In the genomic region with DNA sequence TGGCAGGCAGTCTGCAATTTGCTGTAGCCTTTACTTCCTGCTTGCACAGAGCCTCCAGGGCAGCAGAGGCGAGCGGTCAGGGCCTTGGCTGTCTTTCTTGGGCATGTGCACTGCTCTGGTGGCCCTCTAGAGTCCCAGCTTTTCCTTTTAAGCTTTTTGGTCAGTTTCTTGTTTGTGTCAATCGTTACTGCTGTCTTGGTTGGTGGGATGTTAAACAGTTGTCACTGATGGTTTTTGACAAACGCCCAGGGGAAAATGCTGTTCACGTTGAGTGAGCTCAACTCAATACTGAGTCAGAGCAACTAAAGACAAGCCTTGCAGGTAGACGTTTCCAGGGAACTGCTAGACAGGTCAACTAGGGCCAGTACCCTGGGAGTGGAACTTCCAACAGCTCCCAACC, we compare ENCODE assay signal across 23 cellular contexts. TPM values are rescaled to one million over a fixed set of nuclear protein-coding genes. Genes with fewer than 3 reads are reported as not detected.
DNase-seq lines count a peak whose midpoint lies in the region; ATAC-seq, FAIRE-seq and TF ChIP-seq lines count a peak whose summit lies in the region.
"Had no signal": no experiment of that assay in that cellular context is flagged by ENCODE, and none has a peak within 500 bp of the region (broad histone marks: within the 10 kb centered on the region; RNA-seq: fewer than 3 reads in every experiment).

No MANE protein-coding gene starts in this region.

- H3K4me3 ChIP-seq in small intestine (ENCODE audit: low read depth in 1 of 2, low read length in 2 of 2), result no peak overlapping the region
- H3K4me3 ChIP-seq: A549, skin epidermis had no signal

- CTCF ChIA-PET in activated CD8-positive, alpha-beta T cell treated with anti-CD3 and anti-CD28 coated beads for 36 hours (lab: Charles Lee), result interaction anchor here (0.7 to 5.5 kb wide), 4 partner anchors 10 to 40 kb away, joined by 3 to 38 read pairs (median 5); no protein-coding TSS in a partner anchor
- CTCF ChIA-PET in activated CD8-positive, alpha-beta T cell treated with anti-CD3 and anti-CD28 coated beads, Interleukin-2, amount 10 ng/mL, durations not matched to agents 7 days and 5 days (lab: Charles Lee), result interaction anchor here (1.5 to 7.6 kb wide), 4 partner anchors 13 to 57 kb away, joined by 3 to 44 read pairs (median 26); partner anchors contain the start of gene ORAI2
- CTCF ChIA-PET in T-cell (lab: Charles Lee), result interaction anchor here in 1 of 2 donors (0.6 kb wide), 1 partner anchor 15 kb away, joined by 6 read pairs; no protein-coding TSS in a partner anchor

- H3K9me3 Mint-ChIP-seq in activated CD8-positive, alpha-beta T cell treated with anti-CD3 and anti-CD28 coated beads for 36 hours, result peaks cover 2% of the 10 kb centered on the region
- H3K9me3 Mint-ChIP-seq in activated CD8-positive, alpha-beta T cell treated with anti-CD3 and anti-CD28 coated beads, Interleukin-2, amount 10 ng/mL, durations not matched to agents 7 days and 5 days (ENCODE audit: insufficient read depth), result no peaks in the 10 kb centered on the region
- H3K9me3 Mint-ChIP-seq in T-cell, result no peaks in the 10 kb centered on the region

- H3K36me3 ChIP-seq in small intestine (ENCODE audit: control insufficient read depth in 2 of 2, insufficient read depth in 2 of 2, low read length in 2 of 2), result peaks cover 17 to 22% of the 10 kb centered on the region in 2 donors

- no peaks in the 10 kb centered on the region for H3K9me3 ChIP-seq in small intestine (ENCODE audit: control insufficient read depth, low read depth)
- H3K9me3 ChIP-seq: A549 had no signal

- H3K27me3 ChIP-seq in small intestine (ENCODE audit: control insufficient read depth in 2 of 2, insufficient read depth in 2 of 2, low read length in 2 of 2), result no peaks in the 10 kb centered on the region

- H3K4me1 Mint-ChIP-seq in activated CD8-positive, alpha-beta T cell treated with anti-CD3 and anti-CD28 coated beads for 36 hours (ENCODE audit: low read depth), result peaks cover 4% of the 10 kb centered on the region
- peaks cover 28% of the 10 kb centered on the region for H3K4me1 Mint-ChIP-seq in activated CD8-positive, alpha-beta T cell treated with anti-CD3 and anti-CD28 coated beads, Interleukin-2, amount 10 ng/mL, durations not matched to agents 7 days and 5 days (ENCODE audit: low read depth)
- peaks cover 7 to 32% (median 16%) of the 10 kb centered on the region in 3 donors for H3K4me1 Mint-ChIP-seq in T-cell
- H3K4me1 Mint-ChIP-seq: nephron progenitor cell had no signal

- no peak overlapping the region for H3K4me3 Mint-ChIP-seq in activated CD8-positive, alpha-beta T cell treated with anti-CD3 and anti-CD28 coated beads for 36 hours
- no peak overlapping the region for H3K4me3 Mint-ChIP-seq in activated CD8-positive, alpha-beta T cell treated with anti-CD3 and anti-CD28 coated beads, Interleukin-2, amount 10 ng/mL, durations not matched to agents 7 days and 5 days
- H3K4me3 Mint-ChIP-seq in T-cell, result no peak overlapping the region
- H3K4me3 Mint-ChIP-seq: activated CD8-positive, alpha-beta memory T cell treated with anti-CD3 and anti-CD28 coated beads, Interleukin-2, amount 10 ng/mL, durations not matched to agents 7 days and 5 days; nephron progenitor cell had no signal

- H3K27me3 Mint-ChIP-seq in activated CD8-positive, alpha-beta T cell treated with anti-CD3 and anti-CD28 coated beads for 36 hours, result no peaks in the 10 kb centered on the region
- H3K27me3 Mint-ChIP-seq in activated CD8-positive, alpha-beta T cell treated with anti-CD3 and anti-CD28 coated beads, Interleukin-2, amount 10 ng/mL, durations not matched to agents 7 days and 5 days (ENCODE audit: low read depth), result no peaks in the 10 kb centered on the region
- H3K27me3 Mint-ChIP-seq in T-cell, result no peaks in the 10 kb centered on the region
- H3K27me3 Mint-ChIP-seq: activated CD8-positive, alpha-beta memory T cell treated with anti-CD3 and anti-CD28 coated beads, Interleukin-2, amount 10 ng/mL, durations not matched to agents 7 days and 5 days; progenitor cell of endocrine pancreas had no signal

- peaks cover 66% of the 10 kb centered on the region for H3K36me3 Mint-ChIP-seq in activated CD8-positive, alpha-beta T cell treated with anti-CD3 and anti-CD28 coated beads for 36 hours (ENCODE audit: low read depth)
- H3K36me3 Mint-ChIP-seq in activated CD8-positive, alpha-beta T cell treated with anti-CD3 and anti-CD28 coated beads, Interleukin-2, amount 10 ng/mL, durations not matched to agents 7 days and 5 days (ENCODE audit: low read depth), result peaks cover 66% of the 10 kb centered on the region
- H3K36me3 Mint-ChIP-seq in T-cell, result peaks cover 51% of the 10 kb centered on the region

- no peak for ATAC-seq in activated CD8-positive, alpha-beta T cell treated with anti-CD3 and anti-CD28 coated beads for 36 hours
- no peak for ATAC-seq in activated CD8-positive, alpha-beta T cell treated with anti-CD3 and anti-CD28 coated beads, Interleukin-2, amount 10 ng/mL, durations not matched to agents 7 days and 5 days
- ATAC-seq in T-cell (replicated peaks in 1 of 4), result no peak
- ATAC-seq: A549; activated CD4-positive, CD25-positive, alpha-beta regulatory T cell treated with anti-CD3 and anti-CD28 coated beads, Interleukin-2, amount 50 U/mL, for 24 hours; activated CD8-positive, alpha-beta memory T cell treated with anti-CD3 and anti-CD28 coated beads, Interleukin-2, amount 10 ng/mL, durations not matched to agents 7 days and 5 days; left lobe of liver had no signal

- no peak for FAIRE-seq in small intestine (lab: Jason Lieb, UNC)
- FAIRE-seq: A549, GM18507, urothelium cell line had no signal

- intact Hi-C loops in activated CD8-positive, alpha-beta T cell treated with anti-CD3 and anti-CD28 coated beads for 36 hours (cut with micrococcal nuclease), result loop anchor here (5.0 kb wide), 1 partner anchor 52 kb away; the partner anchor contains the start of genes ALKBH4 and LRWD1

- no peak overlapping the region for H3K27ac ChIP-seq in small intestine (ENCODE audit: low read depth in 1 of 2, low read length in 1 of 2)
- H3K27ac ChIP-seq: A549, C4-2B, skin epidermis had no signal

- POLR2A ChIA-PET in activated CD8-positive, alpha-beta T cell treated with anti-CD3 and anti-CD28 coated beads for 36 hours (lab: Charles Lee), result interaction anchor here (1.1 to 13.4 kb wide), 3 partner anchors 10 to 28 kb away, joined by 3 to 147 read pairs (median 8); partner anchors contain the start of gene ORAI2
- POLR2A ChIA-PET in activated CD8-positive, alpha-beta T cell treated with anti-CD3 and anti-CD28 coated beads, Interleukin-2, amount 10 ng/mL, durations not matched to agents 7 days and 5 days (lab: Charles Lee), result interaction anchor here (1.1 to 1.4 kb wide), 2 partner anchors 8 to 14 kb away, joined by 3 to 5 read pairs; partner anchors contain the start of gene PRKRIP1
- POLR2A ChIA-PET in T-cell (lab: Charles Lee), result interaction anchor here in 1 of 2 donors (0.6 kb wide), 1 partner anchor 56 kb away, joined by 6 read pairs; no protein-coding TSS in a partner anchor

- no peak for DNase-seq in activated CD8-positive, alpha-beta T cell treated with anti-CD3 and anti-CD28 coated beads for 36 hours
- no peak for DNase-seq in activated CD8-positive, alpha-beta T cell treated with anti-CD3 and anti-CD28 coated beads, Interleukin-2, amount 10 ng/mL, durations not matched to agents 7 days and 5 days
- DNase-seq in T-cell (no peak), renal cortical epithelial cell (ENCODE audit: low read depth) (peak; percentile 35), cortex of kidney (lab: John Stamatoyannopoulos, UW) (no peak), small intestine (no peak)
- DNase-seq: activated CD8-positive, alpha-beta memory T cell treated with anti-CD3 and anti-CD28 coated beads, Interleukin-2, amount 10 ng/mL, durations not matched to agents 7 days and 5 days; amygdala; H7; head of caudate nucleus; NCI-H2171 treated with DMSO at 0.1 percent for 48 hours; NCI-H526; nephron progenitor cell had no signal

- TF ChIP-seq CTCF in activated CD8-positive, alpha-beta T cell treated with anti-CD3 and anti-CD28 coated beads for 36 hours (IDR thresholded peaks at IDR 0.05), result no peak

- 73 to 78% (median 77%) methylated on average over 6 of the region's 6 CpGs for WGBS in small intestine, 3 donors

- peak overlapping the region; percentile 24 for H3K27ac Mint-ChIP-seq in activated CD8-positive, alpha-beta T cell treated with anti-CD3 and anti-CD28 coated beads for 36 hours
- H3K27ac Mint-ChIP-seq in activated CD8-positive, alpha-beta T cell treated with anti-CD3 and anti-CD28 coated beads, Interleukin-2, amount 10 ng/mL, durations not matched to agents 7 days and 5 days, result no peak overlapping the region
- peak overlapping the region; percentile 42 to 69 for H3K27ac Mint-ChIP-seq in T-cell
- H3K27ac Mint-ChIP-seq: activated T-helper 2 cell treated with anti-CD3 and anti-CD28 coated beads, Interferon-gamma antibody, Interleukin-2, Interleukin-4, amounts not matched to agents 10 μg/mL and 5 μg/mL and 100 μg/mL, durations not matched to agents 14 hours and 24 hours and 36 hours; nephron progenitor cell; progenitor cell of endocrine pancreas had no signal

- H3K4me1 ChIP-seq in small intestine (ENCODE audit: control insufficient read depth in 2 of 2, insufficient read depth in 1 of 2, low read depth in 1 of 2, low read length in 1 of 2), result no peaks in the 10 kb centered on the region
- H3K4me1 ChIP-seq: A549 had no signal

RNA-seq across cellular contexts. Expression of gene PRKRIP1, which starts 14.0 kb away (rescaled TPM):
- 10 to 100 TPM; 29.8 to 33.6 TPM for total RNA-seq in activated CD8-positive, alpha-beta T cell treated with anti-CD3 and anti-CD28 coated beads for 36 hours
- total RNA-seq in activated CD8-positive, alpha-beta T cell treated with anti-CD3 and anti-CD28 coated beads, Interleukin-2, amount 10 ng/mL, durations not matched to agents 7 days and 5 days, result 10 to 100 TPM; 26.8 to 28.1 TPM
- total RNA-seq in T-cell (10 to 100 TPM; 37.1 to 56.2 (median 48.3) TPM), renal cortical epithelial cell (25.4 and 26.1 TPM in 2 replicates)
- 10 to 100 TPM; 17.5 to 21.5 (median 18.6) TPM for polyA plus RNA-seq in small intestine

RNA-seq across cellular contexts. Expression of gene ORAI2, which starts 23.3 kb away (rescaled TPM):
- 10 to 100 TPM; 29.4 to 35.8 TPM for total RNA-seq in activated CD8-positive, alpha-beta T cell treated with anti-CD3 and anti-CD28 coated beads for 36 hours
- total RNA-seq in activated CD8-positive, alpha-beta T cell treated with anti-CD3 and anti-CD28 coated beads, Interleukin-2, amount 10 ng/mL, durations not matched to agents 7 days and 5 days, result 10 to 100 TPM; 72.5 to 72.8 TPM
- total RNA-seq in T-cell (10 to 100 TPM; 23.0 to 47.5 (median 37.8) TPM), renal cortical epithelial cell (43.2 and 138 TPM in 2 replicates)
- 1 to 10 TPM in 2 of 3 donors, under 1 TPM in 1; 0.89 to 8.8 (median 4.1) TPM for polyA plus RNA-seq in small intestine

RNA-seq across cellular contexts. Expression of gene SPDYE6, which starts 53.9 kb away (rescaled TPM):
- total RNA-seq in activated CD8-positive, alpha-beta T cell treated with anti-CD3 and anti-CD28 coated beads for 36 hours, result not detected
- total RNA-seq in activated CD8-positive, alpha-beta T cell treated with anti-CD3 and anti-CD28 coated beads, Interleukin-2, amount 10 ng/mL, durations not matched to agents 7 days and 5 days, result not detected
- not detected for total RNA-seq in T-cell
- not detected in 2 replicates for total RNA-seq in renal cortical epithelial cell
- polyA plus RNA-seq in small intestine, result under 1 TPM in 1 of 3 donors, not detected in 2; 0.09 TPM
- total RNA-seq: activated CD8-positive, alpha-beta memory T cell treated with anti-CD3 and anti-CD28 coated beads, Interleukin-2, amount 10 ng/mL, durations not matched to agents 7 days and 5 days; activated T-helper 2 cell treated with anti-CD3 and anti-CD28 coated beads, Interferon-gamma antibody, Interleukin-2, Interleukin-4, amounts not matched to agents 10 μg/mL and 5 μg/mL and 100 μg/mL, durations not matched to agents 14 hours and 24 hours and 36 hours; H7; left lobe of liver; progenitor cell of endocrine pancreas; subcutaneous adipose tissue had no signal
- polyA plus RNA-seq: A549 had no signal

RNA-seq across cellular contexts. Expression of gene ALKBH4, which starts 54.5 kb away (rescaled TPM):
- 1 to 10 TPM; 6.0 to 6.9 TPM for total RNA-seq in activated CD8-positive, alpha-beta T cell treated with anti-CD3 and anti-CD28 coated beads for 36 hours
- total RNA-seq in activated CD8-positive, alpha-beta T cell treated with anti-CD3 and anti-CD28 coated beads, Interleukin-2, amount 10 ng/mL, durations not matched to agents 7 days and 5 days, result 10 to 100 TPM; 10.8 to 11.1 TPM
- 10 to 100 TPM in 3 of 5 donors, 1 to 10 TPM in 2; 5.6 to 13.5 (median 12.2) TPM for total RNA-seq in T-cell
- total RNA-seq in renal cortical epithelial cell, result 9.9 and 26.6 TPM in 2 replicates
- polyA plus RNA-seq in small intestine, result 10 to 100 TPM in 1 of 3 donors, 1 to 10 TPM in 2; 6.7 to 10.1 (median 7.8) TPM

RNA-seq across cellular contexts. Expression of gene LRWD1, which starts 54.7 kb away (rescaled TPM):
- 10 to 100 TPM; 12.3 to 12.7 TPM for total RNA-seq in activated CD8-positive, alpha-beta T cell treated with anti-CD3 and anti-CD28 coated beads for 36 hours
- 10 to 100 TPM; 16.7 to 21.7 TPM for total RNA-seq in activated CD8-positive, alpha-beta T cell treated with anti-CD3 and anti-CD28 coated beads, Interleukin-2, amount 10 ng/mL, durations not matched to agents 7 days and 5 days
- total RNA-seq in T-cell, result 10 to 100 TPM; 14.0 to 29.0 (median 23.9) TPM
- 26.2 and 29.5 TPM in 2 replicates for total RNA-seq in renal cortical epithelial cell
- 10 to 100 TPM; 12.5 to 17.4 (median 14.6) TPM for polyA plus RNA-seq in small intestine
